22 cellular contexts compared by ENCODE assay signal in genomic region chrX:81232218-81232617, GRCh38.
"Had no signal": no experiment of that assay in that cellular context is flagged by ENCODE, and none has a peak within 500 bp of the region (broad histone marks: within the 10 kb centered on the region; RNA-seq: fewer than 3 reads in every experiment).

No MANE protein-coding gene starts in this region.

- H3K27ac ChIP-seq: SJSA1, SK-N-MC had no signal

- H3K4me1 ChIP-seq: SJSA1 had no signal

- DNase-seq: IMR-90, Karpas-422, KG1, MM.1S, NCI-H1092 treated with DMSO at 0.1 percent for 48 hours, NCI-H1436, NCI-H187, NCI-H2029, NCI-H2081 treated with DMSO at 0.1 percent for 48 hours, NCI-H2171, NCI-H226, NCI-H446, NCI-H510A, NCI-H524 treated with DMSO at 0.1 percent for 48 hours, NCI-H69, NCI-H774, Right ventricle myocardium superior, RPMI8226, SIG-M5 had no signal

- H3K36me3 ChIP-seq: SJSA1 had no signal

- H3K9me3 ChIP-seq: SJSA1 had no signal

- FAIRE-seq: RCC 7860 had no signal

- H3K4me3 ChIP-seq: SJSA1, SK-N-MC had no signal
